Comparison of ENCODE assay signal across 1 cellular context in genomic region chr14:77069551-77069950, GRCh38.
TF ChIP-seq lines count a peak whose summit lies in the region.

No MANE protein-coding gene starts in this region.

TF ChIP-seq in HepG2, 621 proteins besides CTCF, POLR2A, EP300 and RAD21:
- TF ChIP-seq ZNF580 (CRISPR knock-in tag; IDR thresholded peaks at IDR 0.05; ENCODE audit: borderline replicate concordance, low read depth) (no peak), ZNF597 (CRISPR knock-in tag; IDR thresholded peaks at IDR 0.05) (no peak), ZSCAN22 (CRISPR knock-in tag; IDR thresholded peaks at IDR 0.05) (no peak), HIVEP1 (CRISPR knock-in tag; IDR thresholded peaks at IDR 0.05) (no peak), ZHX1 (CRISPR knock-in tag; IDR thresholded peaks at IDR 0.05; ENCODE audit: low read depth) (no peak), ZNF441 (CRISPR knock-in tag; IDR thresholded peaks at IDR 0.05; ENCODE audit: borderline replicate concordance) (no peak), ZNF546 (CRISPR knock-in tag; conservative IDR thresholded peaks at IDR 0.05) (no peak), ZNF543 (CRISPR knock-in tag; IDR thresholded peaks at IDR 0.05) (no peak)
